Comparison of ENCODE assay signal across 22 cellular contexts in genomic region chr13:25352806-25353205, GRCh38. TPM values are rescaled to one million over a fixed set of nuclear protein-coding genes. Genes with fewer than 3 reads are reported as not detected.
"Had no signal": no experiment of that assay in that cellular context is flagged by ENCODE, and none has a peak within 500 bp of the region (broad histone marks: within the 10 kb centered on the region; RNA-seq: fewer than 3 reads in every experiment).

No MANE protein-coding gene starts in this region.

- H3K4me2 ChIP-seq: SK-N-SH had no signal

- H3K9me3 ChIP-seq: SK-N-SH had no signal

- H3K9me3 Mint-ChIP-seq: T-cell had no signal

- FAIRE-seq: HTR-8/SVneo had no signal

- H3K4me3 Mint-ChIP-seq: IgD-negative memory B cell, T-cell had no signal

- DNase-seq: MV-4-11, NCI-H1048, NCI-H1105, NCI-H1417, NCI-H1436 treated with DMSO at 0.1 percent for 48 hours, NCI-H1694, NCI-H187 treated with DMSO at 0.1 percent for 48 hours, NCI-H2029 treated with DMSO at 0.1 percent for 48 hours, NCI-H226, NCI-H69, NCI-H774, PC-3, SHP77, SW 1271, T-cell had no signal

- H3K36me3 Mint-ChIP-seq: T-cell had no signal

- H3K9me2 ChIP-seq: SK-N-SH had no signal

- H3K27ac ChIP-seq: HL-60, RWPE1 had no signal

- H3K4me1 Mint-ChIP-seq: IgD-negative memory B cell, T-cell had no signal

- ATAC-seq: Panc1, PC-3, T-cell had no signal

- H3K27ac Mint-ChIP-seq: IgD-negative memory B cell, T-cell had no signal

- H3K9ac ChIP-seq: SK-N-SH had no signal

RNA-seq across cellular contexts. Expression of gene ATP8A2, which starts 19.0 kb away (rescaled TPM):
- total RNA-seq: OCI-LY7 had no signal
